ENCODE assay signal across 15 cellular contexts in genomic region chr19:32865326-32865725, GRCh38. TPM values are rescaled to one million over a fixed set of nuclear protein-coding genes. Genes with fewer than 3 reads are reported as not detected.
DNase-seq lines count a peak whose midpoint lies in the region; ATAC-seq and TF ChIP-seq lines count a peak whose summit lies in the region.
"Had no signal": no experiment of that assay in that cellular context is flagged by ENCODE, and none has a peak within 500 bp of the region (broad histone marks: within the 10 kb centered on the region; RNA-seq: fewer than 3 reads in every experiment).

No MANE protein-coding gene starts in this region.

- no peak for TF ChIP-seq CTCF in chondrocyte (IDR thresholded peaks at IDR 0.05)
- TF ChIP-seq CTCF in upper lobe of right lung (IDR thresholded peaks at IDR 0.05): no peak

- H3K27ac ChIP-seq in upper lobe of right lung: no peak overlapping the region
- H3K27ac ChIP-seq: A549, C4-2B had no signal

- no peaks in the 10 kb centered on the region for H3K9me3 ChIP-seq in upper lobe of right lung
- H3K9me3 ChIP-seq: A549, BE2C, HAP-1 had no signal

- no peaks in the 10 kb centered on the region for H3K4me1 Mint-ChIP-seq in chondrocyte (ENCODE audit: low read depth)

- no peaks in the 10 kb centered on the region for H3K27me3 ChIP-seq in upper lobe of right lung
- H3K27me3 ChIP-seq: BE2C had no signal

- no peaks in the 10 kb centered on the region for H3K36me3 Mint-ChIP-seq in chondrocyte (ENCODE audit: low read depth)
- H3K36me3 Mint-ChIP-seq: CD4-positive, alpha-beta memory T cell had no signal

- H3K9me3 Mint-ChIP-seq in chondrocyte (ENCODE audit: low read depth): no peaks in the 10 kb centered on the region

- intact Hi-C loops in upper lobe of right lung (cut with DNase I): no loop called here

- no peaks in the 10 kb centered on the region for H3K36me3 ChIP-seq in upper lobe of right lung
- H3K36me3 ChIP-seq: BE2C, HAP-1 had no signal

- H3K4me3 ChIP-seq in upper lobe of right lung: no peak overlapping the region
- H3K4me3 ChIP-seq: A549, HAP-1 had no signal

- H3K4me3 Mint-ChIP-seq in chondrocyte (ENCODE audit: unreplicated experiment): no peak overlapping the region
- H3K4me3 Mint-ChIP-seq: CD4-positive, alpha-beta memory T cell had no signal

- H3K27ac Mint-ChIP-seq in chondrocyte (ENCODE audit: unreplicated experiment): no peak overlapping the region
- H3K27ac Mint-ChIP-seq: CD4-positive, alpha-beta memory T cell had no signal

- peak; percentile 49 for DNase-seq in NCI-H2171 (lab: John Stamatoyannopoulos, UW)
- DNase-seq in NCI-H524 (lab: John Stamatoyannopoulos, UW): peak; percentile 45 to 79
- DNase-seq in chondrocyte (ENCODE audit: low spot score): peak; percentile 72
- peak; percentile 39 for DNase-seq in upper lobe of right lung
- no peak for DNase-seq in NCI-H2107 (lab: John Stamatoyannopoulos, UW)
- DNase-seq: BE2C; CD4-positive, alpha-beta memory T cell; DND-41; GDM1 had no signal

- no peaks in the 10 kb centered on the region for H3K4me1 ChIP-seq in upper lobe of right lung
- H3K4me1 ChIP-seq: A549, BE2C, HAP-1 had no signal

- no peak for ATAC-seq in upper lobe of right lung
- no peak for ATAC-seq in GM18511 (IDR thresholded peaks at IDR 0.05; ENCODE audit: unreplicated experiment)
- ATAC-seq: HepG2 had no signal

- H3K27me3 Mint-ChIP-seq in chondrocyte (ENCODE audit: low read depth): no peaks in the 10 kb centered on the region
- H3K27me3 Mint-ChIP-seq: CD4-positive, alpha-beta memory T cell had no signal

RNA-seq across cellular contexts. Expression of gene SLC7A9, which starts 4.2 kb away (rescaled TPM):
- total RNA-seq in chondrocyte (0.35 to 0.60 TPM (median 0.41 TPM) in 3 replicates), upper lobe of right lung (0.46 TPM)
- total RNA-seq: H1 had no signal
